Comparison of ENCODE assay signal across 8 cellular contexts in genomic region chr4:93828332-93828829, GRCh38. TPM values are rescaled to one million over a fixed set of nuclear protein-coding genes. Genes with fewer than 3 reads are reported as not detected.
A peak's percentile ranks its signal among the peaks of the same experiment; 100 is the strongest.
DNase-seq lines count a peak whose midpoint lies in the region; ATAC-seq, FAIRE-seq and TF ChIP-seq lines count a peak whose summit lies in the region.

ATOH1 (plus strand) TSS chr4:93828753; CDS start chr4:93828927, 174 bp downstream.

- no peak for TF ChIP-seq POLR2A in uterus (IDR thresholded peaks at IDR 0.05)
- TF ChIP-seq POLR2A in GM12891 (IDR thresholded peaks at IDR 0.05; ENCODE audit: low read depth, low read length): no peak

- peak within 1 kb of the TSS; percentile 70 for H3K4me3 Mint-ChIP-seq in dendritic cell treated with granulocyte-macrophage colony-stimulating factor and Interleukin-4, amounts not matched to agents 40 ng/mL and 50 ng/mL, for 4 days

- peaks cover 0 to 15% of the 10 kb centered on the region in 2 donors for H3K4me1 ChIP-seq in uterus

- intact Hi-C loops in dendritic cell treated with granulocyte-macrophage colony-stimulating factor and Interleukin-4, amounts not matched to agents 40 ng/mL and 50 ng/mL, for 4 days (cut with micrococcal nuclease): no loop called here
- intact Hi-C loops in uterus (cut with DNase I; ENCODE audit: low total_unique reads): no loop called here

- TF ChIP-seq CTCF in uterus (IDR thresholded peaks at IDR 0.05): no peak

- DNase-seq in H4 (ENCODE audit: low spot score) (peak; percentile 39), NCI-H460 (ENCODE audit: extremely low read depth, low read depth) (peak; percentile 1), myocyte (ENCODE audit: low read depth) (peak; percentile 34), NCI-H1930 (lab: John Stamatoyannopoulos, UW) (no peak), uterus (no peak), GM12891 (ENCODE audit: insufficient read length, low spot score) (no peak)

- no peaks in the 10 kb centered on the region for H3K9me3 ChIP-seq in uterus

- H3K4me3 ChIP-seq in uterus: peak within 1 kb of the TSS in 1 of 2 donors; percentile 29

- H3K27ac Mint-ChIP-seq in dendritic cell treated with granulocyte-macrophage colony-stimulating factor and Interleukin-4, amounts not matched to agents 40 ng/mL and 50 ng/mL, for 4 days: no peak within 1 kb of the TSS

- H3K27me3 Mint-ChIP-seq in dendritic cell treated with granulocyte-macrophage colony-stimulating factor and Interleukin-4, amounts not matched to agents 40 ng/mL and 50 ng/mL, for 4 days: peaks cover 81% of the 10 kb centered on the region

- H3K36me3 ChIP-seq in uterus: no peaks in the 10 kb centered on the region

- H3K36me3 Mint-ChIP-seq in dendritic cell treated with granulocyte-macrophage colony-stimulating factor and Interleukin-4, amounts not matched to agents 40 ng/mL and 50 ng/mL, for 4 days (ENCODE audit: low read depth): no peaks in the 10 kb centered on the region

- peaks cover 23% of the 10 kb centered on the region for H3K4me1 Mint-ChIP-seq in dendritic cell treated with granulocyte-macrophage colony-stimulating factor and Interleukin-4, amounts not matched to agents 40 ng/mL and 50 ng/mL, for 4 days (ENCODE audit: low read depth)

- no peaks in the 10 kb centered on the region for H3K9me3 Mint-ChIP-seq in dendritic cell treated with granulocyte-macrophage colony-stimulating factor and Interleukin-4, amounts not matched to agents 40 ng/mL and 50 ng/mL, for 4 days

- no peak for ATAC-seq in GM19328 (IDR thresholded peaks at IDR 0.05; ENCODE audit: unreplicated experiment)

- no peak for FAIRE-seq in GM12891 (lab: Jason Lieb, UNC)

- H3K27me3 ChIP-seq in uterus: peaks cover 0 to 74% of the 10 kb centered on the region in 2 donors

- H3K27ac ChIP-seq in uterus: no peak within 1 kb of the TSS

TF ChIP-seq in GM12891, 5 proteins besides CTCF, POLR2A, EP300 and RAD21:
- TF ChIP-seq POLR2AphosphoS5 (IDR thresholded peaks at IDR 0.05; ENCODE audit: low read depth, low read length): no peak
- no peak for TF ChIP-seq SPI1 (IDR thresholded peaks at IDR 0.05; ENCODE audit: low read depth, low read length)
- no peak for TF ChIP-seq PAX5 (IDR thresholded peaks at IDR 0.05; ENCODE audit: insufficient read depth, low read length, severe bottlenecking)
- no peak for TF ChIP-seq POU2F2 (IDR thresholded peaks at IDR 0.05; ENCODE audit: low read depth, low read length)
- no peak for TF ChIP-seq TAF1 (IDR thresholded peaks at IDR 0.05; ENCODE audit: low read depth, low read length)

RNA-seq across cellular contexts. Expression of gene ATOH1, which starts in this region (rescaled TPM):
- not detected in 2 replicates for total RNA-seq in H4 (2014; rRNA removed; shearing (Covaris generic))
- total RNA-seq in NCI-H460 (2014; rRNA removed; shearing (Covaris generic)): not detected in 2 replicates
- not detected in 2 replicates for polyA plus RNA-seq in NCI-H460 (2014; cell fraction: nucleus; rRNA removed)
- total RNA-seq in myocyte (not detected in 2 replicates), uterus (under 1 TPM in 1 of 4 donors, not detected in 3; under 0.01 TPM)
- not detected for polyA plus RNA-seq in myocyte (2012)
- polyA plus RNA-seq in GM12891 (2012; ENCODE audit: low read depth, missing spikeins): not detected

Comparison
In these comparisons a context has a peak if more than half of its experiments do, and no peak if none do; other contexts are left out.
1. Peak in DNase-seq in H4; RNA of the gene not detected or under 1 TPM.
2. Peak in DNase-seq in NCI-H460; RNA of the gene not detected or under 1 TPM.
3. Peak in DNase-seq in myocyte; RNA of the gene not detected or under 1 TPM.